In genomic region chr22:20215742-20216141, GRCh38 we compare ENCODE assay signal across 1 cellular context.
TF ChIP-seq lines count a peak whose summit lies in the region.

No MANE protein-coding gene starts in this region.

TF ChIP-seq in H1, 55 proteins besides CTCF, POLR2A, EP300 and RAD21 (continued from another document):
- TF ChIP-seq CHD7 (IDR thresholded peaks at IDR 0.05; ENCODE audit: insufficient replicate concordance, low read length) (no peak), RNF2 (IDR thresholded peaks at IDR 0.05; ENCODE audit: borderline replicate concordance, low read depth, low read length, missing control alignments, poor library complexity, severe bottlenecking) (no peak), KDM5A (IDR thresholded peaks at IDR 0.05; ENCODE audit: low read length) (no peak), ATF3 (IDR thresholded peaks at IDR 0.05; ENCODE audit: insufficient read depth, low read depth, low read length) (no peak), CBX5 (IDR thresholded peaks at IDR 0.05; ENCODE audit: low read depth, low read length) (no peak), FOSL1 (IDR thresholded peaks at IDR 0.05; ENCODE audit: insufficient read depth, low read depth, low read length) (no peak), ASH2L (IDR thresholded peaks at IDR 0.05; ENCODE audit: low read length) (no peak), SIN3A (conservative IDR thresholded peaks at IDR 0.05 in 1 of 2, IDR thresholded peaks at IDR 0.05 in 1 of 2; ENCODE audit: low read depth in 1 of 2, low read length in 2 of 2) (no peak), EGR1 (IDR thresholded peaks at IDR 0.05; ENCODE audit: borderline replicate concordance, low read depth, low read length) (no peak), SIX5 (IDR thresholded peaks at IDR 0.05; ENCODE audit: low read depth, low read length) (no peak)
